ENCODE assay signal across 31 cellular contexts in genomic region chr6:69783124-69783523, GRCh38.
"Had no signal": no experiment of that assay in that cellular context is flagged by ENCODE, and none has a peak within 500 bp of the region (broad histone marks: within the 10 kb centered on the region; RNA-seq: fewer than 3 reads in every experiment).

No MANE protein-coding gene starts in this region.

- H3K27me3 ChIP-seq: adrenal gland, body of pancreas, breast epithelium, Peyer's patch had no signal

- H3K4me1 ChIP-seq: breast epithelium had no signal

- H3K36me3 ChIP-seq: adrenal gland, Peyer's patch had no signal

- H3K27me3 Mint-ChIP-seq: activated CD8-positive, alpha-beta memory T cell treated with anti-CD3 and anti-CD28 coated beads, Interleukin-2, amount 10 ng/mL, durations not matched to agents 7 days and 5 days; activated naive CD4-positive, alpha-beta T cell treated with anti-CD3 and anti-CD28 coated beads, Interleukin-2, amount 50 U/mL, for 24 hours had no signal

- H3K9me3 Mint-ChIP-seq: activated naive CD4-positive, alpha-beta T cell treated with anti-CD3 and anti-CD28 coated beads, Interleukin-2, amount 50 U/mL, for 24 hours had no signal

- H3K9me3 ChIP-seq: adrenal gland, body of pancreas, breast epithelium, Peyer's patch had no signal

- H3K4me3 ChIP-seq: adrenal gland, body of pancreas, breast epithelium, K562, Peyer's patch had no signal

- H3K4me3 Mint-ChIP-seq: activated CD8-positive, alpha-beta memory T cell treated with anti-CD3 and anti-CD28 coated beads, Interleukin-2, amount 10 ng/mL, durations not matched to agents 7 days and 5 days; activated naive CD4-positive, alpha-beta T cell treated with anti-CD3 and anti-CD28 coated beads, Interleukin-2, amount 50 U/mL, for 24 hours had no signal

- DNase-seq: activated CD4-positive, alpha-beta T cell treated with anti-CD3 and anti-CD28 coated beads for 4 hours; activated CD4-positive, CD25-positive, alpha-beta regulatory T cell; activated CD8-positive, alpha-beta memory T cell treated with anti-CD3 and anti-CD28 coated beads for 24 hours; activated CD8-positive, alpha-beta memory T cell treated with anti-CD3 and anti-CD28 coated beads, Interleukin-2, amount 10 ng/mL, durations not matched to agents 7 days and 5 days; activated CD8-positive, alpha-beta memory T cell treated with anti-CD3 and anti-CD28 coated beads, Interleukin-2, amount 50 U/mL, for 48 hours; activated gamma-delta T cell treated with Interleukin-2 at 50 U/mL for 16 hours; adrenal gland; body of pancreas; NCI-H1092 treated with DMSO at 0.1 percent for 48 hours; NCI-H1417; NCI-H146; NCI-H187; NCI-H2029 treated with DMSO at 0.1 percent for 48 hours; NCI-H2107; NCI-H2171; NCI-H510A; NCI-H526; NCI-H748 treated with DMSO at 0.1 percent for 48 hours; NK-92 treated with Interleukin-12 subunit alpha and Interleukin-12 subunit beta, amount 100 ng/mL, for 24 hours; PC-3; Peyer's patch; RPMI8226; SIG-M5; SW 1271; T-helper 1 cell; T-helper 2 cell; T-helper 9 cell had no signal

- H3K27ac ChIP-seq: adrenal gland, body of pancreas, breast epithelium, Peyer's patch, VCaP had no signal

- ATAC-seq: activated CD8-positive, alpha-beta memory T cell treated with anti-CD3 and anti-CD28 coated beads, Interleukin-2, amount 10 ng/mL, durations not matched to agents 7 days and 5 days; body of pancreas; K562; PC-3 had no signal

- H3K27ac Mint-ChIP-seq: activated CD8-positive, alpha-beta memory T cell treated with anti-CD3 and anti-CD28 coated beads, Interleukin-2, amount 10 ng/mL, durations not matched to agents 7 days and 5 days; activated naive CD4-positive, alpha-beta T cell treated with anti-CD3 and anti-CD28 coated beads, Interleukin-2, amount 50 U/mL, for 24 hours had no signal
